ENCODE assay signal across 14 cellular contexts in the genomic region with DNA sequence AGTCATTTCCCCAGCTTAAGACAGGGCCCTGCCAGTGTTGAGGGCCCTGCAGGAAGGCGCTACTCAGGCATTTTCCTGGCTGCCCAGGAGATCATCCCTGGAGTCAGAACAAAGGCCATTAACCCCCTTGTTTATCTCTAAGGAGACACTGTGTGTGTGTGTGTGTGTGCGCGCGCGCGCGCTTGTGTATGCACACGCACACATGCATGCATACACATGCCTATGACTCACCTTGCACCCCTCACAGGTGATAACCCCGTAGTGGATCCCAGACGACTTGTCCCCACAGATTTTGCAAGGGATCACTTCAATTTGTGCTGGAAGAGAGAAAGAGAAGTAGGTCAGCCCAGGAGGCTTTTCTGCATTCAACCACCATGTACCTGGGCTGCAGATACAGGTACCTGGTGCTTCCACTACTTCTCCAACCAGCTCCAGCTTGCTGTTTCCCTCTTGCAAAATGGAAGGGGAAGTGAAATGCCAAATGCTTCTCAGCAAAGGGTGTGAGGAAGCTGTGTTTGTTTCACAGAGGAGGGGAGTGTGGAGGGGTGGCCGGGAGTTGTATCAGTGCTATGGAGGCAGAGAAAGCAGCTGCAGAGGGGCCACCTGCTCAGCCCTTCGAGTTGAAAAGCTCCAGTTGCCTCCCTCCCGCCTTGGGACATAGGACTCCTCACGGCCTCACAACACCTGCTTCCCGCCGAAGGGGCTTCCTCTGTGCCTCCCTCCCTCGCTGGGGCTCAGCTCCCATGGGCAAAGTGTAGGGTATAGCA. TPM values are rescaled to one million over a fixed set of nuclear protein-coding genes. Genes with fewer than 3 reads are reported as not detected.
DNase-seq lines count a peak whose midpoint lies in the region; ATAC-seq and TF ChIP-seq lines count a peak whose summit lies in the region.
"Had no signal": no experiment of that assay in that cellular context is flagged by ENCODE, and none has a peak within 500 bp of the region (broad histone marks: within the 10 kb centered on the region; RNA-seq: fewer than 3 reads in every experiment).

No MANE protein-coding gene starts in this region.

- no peaks in the 10 kb centered on the region for H3K9me3 ChIP-seq in KOPT-K1 (ENCODE audit: insufficient read depth, low read length, poor library complexity, severe bottlenecking)
- H3K9me3 ChIP-seq in SJCRH30 (replicated peaks), result no peaks in the 10 kb centered on the region
- H3K9me3 ChIP-seq in neural cell (ENCODE audit: low read length), result no peaks in the 10 kb centered on the region
- H3K9me3 ChIP-seq: testis had no signal

- no peaks in the 10 kb centered on the region for H3K9me3 Mint-ChIP-seq in activated CD4-positive, alpha-beta T cell treated with anti-CD3 and anti-CD28 coated beads, Interleukin-2, amount 10 ng/mL, durations not matched to agents 24 days and 14 days
- H3K9me3 Mint-ChIP-seq: activated naive CD4-positive, alpha-beta T cell treated with anti-CD3 and anti-CD28 coated beads, Interleukin-2, amount 50 U/mL, for 24 hours had no signal

- no peak for TF ChIP-seq RAD21 in neural cell (conservative IDR thresholded peaks at IDR 0.05)

- H4K20me1 ChIP-seq in neural cell (ENCODE audit: insufficient read depth), result no peaks in the 10 kb centered on the region

- no peaks in the 10 kb centered on the region for H3K4me1 ChIP-seq in SJCRH30
- H3K4me1 ChIP-seq: testis had no signal

- H3K36me3 Mint-ChIP-seq in activated CD4-positive, alpha-beta T cell treated with anti-CD3 and anti-CD28 coated beads, Interleukin-2, amount 10 ng/mL, durations not matched to agents 24 days and 14 days (ENCODE audit: low read depth), result no peaks in the 10 kb centered on the region
- H3K36me3 Mint-ChIP-seq: activated naive CD4-positive, alpha-beta T cell treated with anti-CD3 and anti-CD28 coated beads, Interleukin-2, amount 50 U/mL, for 24 hours had no signal

- H3K4me1 Mint-ChIP-seq in activated CD4-positive, alpha-beta T cell treated with anti-CD3 and anti-CD28 coated beads, Interleukin-2, amount 10 ng/mL, durations not matched to agents 24 days and 14 days, result peaks cover 43% of the 10 kb centered on the region

- H2AFZ ChIP-seq in neural cell (ENCODE audit: low read depth, low read length), result peak overlapping the region; percentile 14

- intact Hi-C loops in activated CD4-positive, alpha-beta T cell treated with anti-CD3 and anti-CD28 coated beads, Interleukin-2, amount 10 ng/mL, durations not matched to agents 24 days and 14 days (cut with micrococcal nuclease), result no loop called here

- H3K27ac Mint-ChIP-seq in activated CD4-positive, alpha-beta T cell treated with anti-CD3 and anti-CD28 coated beads, Interleukin-2, amount 10 ng/mL, durations not matched to agents 24 days and 14 days, result peak overlapping the region; percentile 16
- H3K27ac Mint-ChIP-seq: activated naive CD4-positive, alpha-beta T cell treated with anti-CD3 and anti-CD28 coated beads, Interleukin-2, amount 50 U/mL, for 24 hours had no signal

- H3K9ac ChIP-seq in neural cell (ENCODE audit: low read length), result peak overlapping the region; percentile 5

- H3K27me3 Mint-ChIP-seq in activated CD4-positive, alpha-beta T cell treated with anti-CD3 and anti-CD28 coated beads, Interleukin-2, amount 10 ng/mL, durations not matched to agents 24 days and 14 days, result no peaks in the 10 kb centered on the region
- H3K27me3 Mint-ChIP-seq: activated naive CD4-positive, alpha-beta T cell treated with anti-CD3 and anti-CD28 coated beads, Interleukin-2, amount 50 U/mL, for 24 hours had no signal

- H3K4me3 ChIP-seq in SJCRH30 (no peak overlapping the region), neural cell (ENCODE audit: low read length) (no peak overlapping the region)
- H3K4me3 ChIP-seq: testis had no signal

- TF ChIP-seq EP300 in neural cell (conservative IDR thresholded peaks at IDR 0.05; ENCODE audit: poor library complexity, severe bottlenecking), result peak; percentile 36

- no peaks in the 10 kb centered on the region for H3F3A ChIP-seq in neural cell (ENCODE audit: insufficient read depth, low read length, poor library complexity, severe bottlenecking)

- H3K4me2 ChIP-seq in neural cell (ENCODE audit: low read length), result no peak overlapping the region

- no peaks in the 10 kb centered on the region for H3K36me3 ChIP-seq in KOPT-K1 (ENCODE audit: insufficient read depth, low read length)
- H3K36me3 ChIP-seq in SJCRH30, result no peaks in the 10 kb centered on the region
- no peaks in the 10 kb centered on the region for H3K36me3 ChIP-seq in neural cell (ENCODE audit: insufficient read depth, low read length)

- ATAC-seq in HG02678 (IDR thresholded peaks at IDR 0.05; ENCODE audit: unreplicated experiment), result no peak

- no peaks in the 10 kb centered on the region for H3K9me2 ChIP-seq in neural cell (ENCODE audit: insufficient read depth, low read length)

- H3K27ac ChIP-seq in KOPT-K1 (ENCODE audit: low read depth, low read length, poor library complexity, severe bottlenecking) (peak overlapping the region; percentile 40), SJCRH30 (no peak overlapping the region), neural cell (ENCODE audit: low read length) (peak overlapping the region; percentile 34)
- H3K27ac ChIP-seq: testis had no signal

- H3K4me3 Mint-ChIP-seq in activated CD4-positive, alpha-beta T cell treated with anti-CD3 and anti-CD28 coated beads, Interleukin-2, amount 10 ng/mL, durations not matched to agents 24 days and 14 days, result no peak overlapping the region
- H3K4me3 Mint-ChIP-seq: activated naive CD4-positive, alpha-beta T cell treated with anti-CD3 and anti-CD28 coated beads, Interleukin-2, amount 50 U/mL, for 24 hours had no signal

- no peaks in the 10 kb centered on the region for H3K79me2 ChIP-seq in neural cell (replicated peaks; ENCODE audit: insufficient read depth, low read length)

- no peak for TF ChIP-seq CTCF in neural cell (IDR thresholded peaks at IDR 0.05; ENCODE audit: poor library complexity, severe bottlenecking)

- no peak for DNase-seq in activated CD4-positive, alpha-beta T cell treated with anti-CD3 and anti-CD28 coated beads, Interleukin-2, amount 10 ng/mL, durations not matched to agents 24 days and 14 days
- DNase-seq in activated CD4-positive, alpha-beta T cell treated with anti-CD3 and anti-CD28 coated beads, Interleukin-2, amount 50 U/mL, for 48 hours, result no peak
- DNase-seq in SJCRH30 (peak; percentile 37 to 61), NCI-H1105 treated with DMSO at 0.1 percent for 48 hours (lab: John Stamatoyannopoulos, UW) (no peak), cerebellum (ENCODE audit: low spot score) (no peak)
- DNase-seq: NCI-H526 treated with DMSO at 0.1 percent for 48 hours, testis had no signal

- H3K27me3 ChIP-seq in SJCRH30 (peaks cover 6% of the 10 kb centered on the region; the same call in 1 of the 2 replicates), neural cell (ENCODE audit: insufficient read depth, low read depth, low read length) (no peaks in the 10 kb centered on the region)
- H3K27me3 ChIP-seq: testis had no signal

TF ChIP-seq in neural cell, 6 proteins besides CTCF, POLR2A, EP300 and RAD21 (continues in another document):
- TF ChIP-seq EZH2 (IDR thresholded peaks at IDR 0.05; ENCODE audit: borderline replicate concordance, insufficient read depth, low read length, poor library complexity, severe bottlenecking), result no peak
- TF ChIP-seq POLR2AphosphoS5 (IDR thresholded peaks at IDR 0.05), result peak; percentile 22
- no peak for TF ChIP-seq MXI1 (conservative IDR thresholded peaks at IDR 0.05; ENCODE audit: poor library complexity, severe bottlenecking)

RNA-seq across cellular contexts. Expression of a gene that starts 11.9 kb away (rescaled TPM):
- not detected in 2 replicates for total RNA-seq in activated CD4-positive, alpha-beta T cell treated with anti-CD3 and anti-CD28 coated beads, Interleukin-2, amount 10 ng/mL, durations not matched to agents 24 days and 14 days
- total RNA-seq in SJCRH30 (2014; rRNA removed; shearing (Covaris generic)), result not detected in 2 replicates
- polyA plus RNA-seq in neural cell, result not detected in 2 replicates
- polyA minus RNA-seq in neural cell, result not detected in 2 replicates
- total RNA-seq in cerebellum, result not detected
- total RNA-seq: M059J, SK-MEL-5 had no signal

RNA-seq across cellular contexts. Expression of a gene that starts 14.5 kb away (rescaled TPM):
- total RNA-seq in activated CD4-positive, alpha-beta T cell treated with anti-CD3 and anti-CD28 coated beads, Interleukin-2, amount 10 ng/mL, durations not matched to agents 24 days and 14 days, result 1.0 and 1.3 TPM in 2 replicates
- total RNA-seq in SJCRH30 (2014; rRNA removed; shearing (Covaris generic)), result not detected in 2 replicates
- polyA plus RNA-seq in neural cell, result 0.28 and 0.45 TPM in 2 replicates
- 0.49 TPM in 1 of 2 replicates, not detected in the other for polyA minus RNA-seq in neural cell
- 0.18 TPM for total RNA-seq in cerebellum
- total RNA-seq: M059J had no signal

RNA-seq across cellular contexts. Expression of a gene that starts 22.5 kb away (rescaled TPM):
- 0.86 and 1.5 TPM in 2 replicates for total RNA-seq in activated CD4-positive, alpha-beta T cell treated with anti-CD3 and anti-CD28 coated beads, Interleukin-2, amount 10 ng/mL, durations not matched to agents 24 days and 14 days
- 0.08 TPM in 1 of 2 replicates, not detected in the other for total RNA-seq in SJCRH30 (2014; rRNA removed; shearing (Covaris generic))
- polyA plus RNA-seq in neural cell, result not detected in 2 replicates
- polyA minus RNA-seq in neural cell, result not detected in 2 replicates
- total RNA-seq in cerebellum, result not detected
- total RNA-seq: M059J, renal cortical epithelial cell had no signal

RNA-seq across cellular contexts. Expression of a gene that starts 26.8 kb away (rescaled TPM):
- 12.7 and 13.3 TPM in 2 replicates for total RNA-seq in activated CD4-positive, alpha-beta T cell treated with anti-CD3 and anti-CD28 coated beads, Interleukin-2, amount 10 ng/mL, durations not matched to agents 24 days and 14 days
- 3.7 and 6.2 TPM in 2 replicates for total RNA-seq in SJCRH30 (2014; rRNA removed; shearing (Covaris generic))
- 19.5 and 26.5 TPM in 2 replicates for polyA plus RNA-seq in neural cell
- 24.6 and 28.6 TPM in 2 replicates for polyA minus RNA-seq in neural cell
- total RNA-seq in cerebellum, result 17.9 TPM

RNA-seq across cellular contexts. Expression of a gene that starts 36.4 kb away (rescaled TPM):
- total RNA-seq in activated CD4-positive, alpha-beta T cell treated with anti-CD3 and anti-CD28 coated beads, Interleukin-2, amount 10 ng/mL, durations not matched to agents 24 days and 14 days, result not detected in 2 replicates
- 0.25 and 0.75 TPM in 2 replicates for total RNA-seq in SJCRH30 (2014; rRNA removed; shearing (Covaris generic))
- polyA plus RNA-seq in neural cell, result not detected in 2 replicates
- polyA minus RNA-seq in neural cell, result not detected in 2 replicates
- not detected for total RNA-seq in cerebellum
- total RNA-seq: M059J, renal cortical epithelial cell, SK-MEL-5, testis had no signal

Comparison
In these comparisons a context has a peak if more than half of its experiments do, and no peak if none do; other contexts are left out.
1. DNase-seq: peak in SJCRH30 (2 of 2); none in activated CD4-positive, alpha-beta T cell treated with anti-CD3 and anti-CD28 coated beads, Interleukin-2, amount 10 ng/mL, durations not matched to agents 24 days and 14 days (single experiment), activated CD4-positive, alpha-beta T cell treated with anti-CD3 and anti-CD28 coated beads, Interleukin-2, amount 50 U/mL, for 48 hours (0 of 2), NCI-H1105 treated with DMSO at 0.1 percent for 48 hours (single experiment) and cerebellum (single experiment).